In the genomic region with DNA sequence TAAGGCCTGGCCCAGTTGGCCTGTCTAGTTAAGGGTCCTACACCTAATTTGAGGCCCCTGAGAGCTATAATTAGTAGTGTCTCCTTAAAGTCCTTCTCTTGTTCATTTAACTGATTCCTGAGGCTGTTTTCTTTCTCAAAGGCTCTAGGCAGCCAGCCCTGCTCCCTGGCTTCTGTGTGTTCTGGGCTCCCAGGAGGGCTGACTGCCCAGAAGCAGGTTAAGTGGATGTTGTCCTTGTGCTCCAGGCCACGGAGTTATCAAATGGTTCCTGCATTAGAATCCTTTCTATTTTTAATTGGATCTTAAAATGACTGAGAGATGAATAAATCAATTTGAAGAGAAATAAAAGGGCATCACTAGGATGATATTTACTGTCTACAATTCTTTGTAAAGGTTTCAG, we compare ENCODE assay signal across 2 cellular contexts.
TF ChIP-seq lines count a peak whose summit lies in the region.

No MANE protein-coding gene starts in this region.

TF ChIP-seq in GM23338, 12 proteins besides CTCF, POLR2A, EP300 and RAD21:
- TF ChIP-seq EZH2 (IDR thresholded peaks at IDR 0.05; ENCODE audit: low read depth, unreplicated experiment), result no peak
- no peak for TF ChIP-seq STAT1 (IDR thresholded peaks at IDR 0.05; ENCODE audit: unreplicated experiment)
- TF ChIP-seq, protein P1, sequence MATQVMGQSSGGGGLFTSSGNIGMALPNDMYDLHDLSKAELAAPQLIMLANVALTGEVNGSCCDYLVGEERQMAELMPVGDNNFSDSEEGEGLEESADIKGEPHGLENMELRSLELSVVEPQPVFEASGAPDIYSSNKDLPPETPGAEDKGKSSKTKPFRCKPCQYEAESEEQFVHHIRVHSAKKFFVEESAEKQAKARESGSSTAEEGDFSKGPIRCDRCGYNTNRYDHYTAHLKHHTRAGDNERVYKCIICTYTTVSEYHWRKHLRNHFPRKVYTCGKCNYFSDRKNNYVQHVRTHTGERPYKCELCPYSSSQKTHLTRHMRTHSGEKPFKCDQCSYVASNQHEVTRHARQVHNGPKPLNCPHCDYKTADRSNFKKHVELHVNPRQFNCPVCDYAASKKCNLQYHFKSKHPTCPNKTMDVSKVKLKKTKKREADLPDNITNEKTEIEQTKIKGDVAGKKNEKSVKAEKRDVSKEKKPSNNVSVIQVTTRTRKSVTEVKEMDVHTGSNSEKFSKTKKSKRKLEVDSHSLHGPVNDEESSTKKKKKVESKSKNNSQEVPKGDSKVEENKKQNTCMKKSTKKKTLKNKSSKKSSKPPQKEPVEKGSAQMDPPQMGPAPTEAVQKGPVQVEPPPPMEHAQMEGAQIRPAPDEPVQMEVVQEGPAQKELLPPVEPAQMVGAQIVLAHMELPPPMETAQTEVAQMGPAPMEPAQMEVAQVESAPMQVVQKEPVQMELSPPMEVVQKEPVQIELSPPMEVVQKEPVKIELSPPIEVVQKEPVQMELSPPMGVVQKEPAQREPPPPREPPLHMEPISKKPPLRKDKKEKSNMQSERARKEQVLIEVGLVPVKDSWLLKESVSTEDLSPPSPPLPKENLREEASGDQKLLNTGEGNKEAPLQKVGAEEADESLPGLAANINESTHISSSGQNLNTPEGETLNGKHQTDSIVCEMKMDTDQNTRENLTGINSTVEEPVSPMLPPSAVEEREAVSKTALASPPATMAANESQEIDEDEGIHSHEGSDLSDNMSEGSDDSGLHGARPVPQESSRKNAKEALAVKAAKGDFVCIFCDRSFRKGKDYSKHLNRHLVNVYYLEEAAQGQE (IDR thresholded peaks at IDR 0.05; ENCODE audit: unreplicated experiment), result no peak
- TF ChIP-seq JUNB (IDR thresholded peaks at IDR 0.05; ENCODE audit: unreplicated experiment), result no peak
- TF ChIP-seq, protein P2, sequence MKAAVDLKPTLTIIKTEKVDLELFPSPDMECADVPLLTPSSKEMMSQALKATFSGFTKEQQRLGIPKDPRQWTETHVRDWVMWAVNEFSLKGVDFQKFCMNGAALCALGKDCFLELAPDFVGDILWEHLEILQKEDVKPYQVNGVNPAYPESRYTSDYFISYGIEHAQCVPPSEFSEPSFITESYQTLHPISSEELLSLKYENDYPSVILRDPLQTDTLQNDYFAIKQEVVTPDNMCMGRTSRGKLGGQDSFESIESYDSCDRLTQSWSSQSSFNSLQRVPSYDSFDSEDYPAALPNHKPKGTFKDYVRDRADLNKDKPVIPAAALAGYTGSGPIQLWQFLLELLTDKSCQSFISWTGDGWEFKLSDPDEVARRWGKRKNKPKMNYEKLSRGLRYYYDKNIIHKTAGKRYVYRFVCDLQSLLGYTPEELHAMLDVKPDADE (IDR thresholded peaks at IDR 0.05), result no peak
- TF ChIP-seq, protein P3, sequence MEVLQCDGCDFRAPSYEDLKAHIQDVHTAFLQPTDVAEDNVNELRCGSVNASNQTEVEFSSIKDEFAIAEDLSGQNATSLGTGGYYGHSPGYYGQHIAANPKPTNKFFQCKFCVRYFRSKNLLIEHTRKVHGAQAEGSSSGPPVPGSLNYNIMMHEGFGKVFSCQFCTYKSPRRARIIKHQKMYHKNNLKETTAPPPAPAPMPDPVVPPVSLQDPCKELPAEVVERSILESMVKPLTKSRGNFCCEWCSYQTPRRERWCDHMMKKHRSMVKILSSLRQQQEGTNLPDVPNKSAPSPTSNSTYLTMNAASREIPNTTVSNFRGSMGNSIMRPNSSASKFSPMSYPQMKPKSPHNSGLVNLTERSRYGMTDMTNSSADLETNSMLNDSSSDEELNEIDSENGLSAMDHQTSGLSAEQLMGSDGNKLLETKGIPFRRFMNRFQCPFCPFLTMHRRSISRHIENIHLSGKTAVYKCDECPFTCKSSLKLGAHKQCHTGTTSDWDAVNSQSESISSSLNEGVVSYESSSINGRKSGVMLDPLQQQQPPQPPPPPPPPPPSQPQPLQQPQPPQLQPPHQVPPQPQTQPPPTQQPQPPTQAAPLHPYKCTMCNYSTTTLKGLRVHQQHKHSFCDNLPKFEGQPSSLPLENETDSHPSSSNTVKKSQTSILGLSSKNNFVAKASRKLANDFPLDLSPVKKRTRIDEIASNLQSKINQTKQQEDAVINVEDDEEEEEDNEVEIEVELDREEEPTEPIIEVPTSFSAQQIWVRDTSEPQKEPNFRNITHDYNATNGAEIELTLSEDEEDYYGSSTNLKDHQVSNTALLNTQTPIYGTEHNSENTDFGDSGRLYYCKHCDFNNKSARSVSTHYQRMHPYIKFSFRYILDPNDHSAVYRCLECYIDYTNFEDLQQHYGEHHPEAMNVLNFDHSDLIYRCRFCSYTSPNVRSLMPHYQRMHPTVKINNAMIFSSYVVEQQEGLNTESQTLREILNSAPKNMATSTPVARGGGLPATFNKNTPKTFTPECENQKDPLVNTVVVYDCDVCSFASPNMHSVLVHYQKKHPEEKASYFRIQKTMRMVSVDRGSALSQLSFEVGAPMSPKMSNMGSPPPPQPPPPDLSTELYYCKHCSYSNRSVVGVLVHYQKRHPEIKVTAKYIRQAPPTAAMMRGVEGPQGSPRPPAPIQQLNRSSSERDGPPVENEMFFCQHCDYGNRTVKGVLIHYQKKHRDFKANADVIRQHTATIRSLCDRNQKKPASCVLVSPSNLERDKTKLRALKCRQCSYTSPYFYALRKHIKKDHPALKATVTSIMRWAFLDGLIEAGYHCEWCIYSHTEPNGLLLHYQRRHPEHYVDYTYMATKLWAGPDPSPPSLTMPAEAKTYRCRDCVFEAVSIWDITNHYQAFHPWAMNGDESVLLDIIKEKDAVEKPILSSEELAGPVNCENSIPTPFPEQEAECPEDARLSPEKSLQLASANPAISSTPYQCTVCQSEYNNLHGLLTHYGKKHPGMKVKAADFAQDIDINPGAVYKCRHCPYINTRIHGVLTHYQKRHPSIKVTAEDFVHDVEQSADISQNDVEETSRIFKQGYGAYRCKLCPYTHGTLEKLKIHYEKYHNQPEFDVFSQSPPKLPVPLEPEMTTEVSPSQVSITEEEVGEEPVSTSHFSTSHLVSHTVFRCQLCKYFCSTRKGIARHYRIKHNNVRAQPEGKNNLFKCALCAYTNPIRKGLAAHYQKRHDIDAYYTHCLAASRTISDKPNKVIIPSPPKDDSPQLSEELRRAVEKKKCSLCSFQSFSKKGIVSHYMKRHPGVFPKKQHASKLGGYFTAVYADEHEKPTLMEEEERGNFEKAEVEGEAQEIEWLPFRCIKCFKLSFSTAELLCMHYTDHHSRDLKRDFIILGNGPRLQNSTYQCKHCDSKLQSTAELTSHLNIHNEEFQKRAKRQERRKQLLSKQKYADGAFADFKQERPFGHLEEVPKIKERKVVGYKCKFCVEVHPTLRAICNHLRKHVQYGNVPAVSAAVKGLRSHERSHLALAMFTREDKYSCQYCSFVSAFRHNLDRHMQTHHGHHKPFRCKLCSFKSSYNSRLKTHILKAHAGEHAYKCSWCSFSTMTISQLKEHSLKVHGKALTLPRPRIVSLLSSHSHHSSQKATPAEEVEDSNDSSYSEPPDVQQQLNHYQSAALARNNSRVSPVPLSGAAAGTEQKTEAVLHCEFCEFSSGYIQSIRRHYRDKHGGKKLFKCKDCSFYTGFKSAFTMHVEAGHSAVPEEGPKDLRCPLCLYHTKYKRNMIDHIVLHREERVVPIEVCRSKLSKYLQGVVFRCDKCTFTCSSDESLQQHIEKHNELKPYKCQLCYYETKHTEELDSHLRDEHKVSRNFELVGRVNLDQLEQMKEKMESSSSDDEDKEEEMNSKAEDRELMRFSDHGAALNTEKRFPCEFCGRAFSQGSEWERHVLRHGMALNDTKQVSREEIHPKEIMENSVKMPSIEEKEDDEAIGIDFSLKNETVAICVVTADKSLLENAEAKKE (CRISPR knock-in tag; IDR thresholded peaks at IDR 0.05), result no peak

TF ChIP-seq in HepG2, 621 proteins besides CTCF, POLR2A, EP300 and RAD21:
- TF ChIP-seq NBN (conservative IDR thresholded peaks at IDR 0.05) (no peak), ZSCAN25 (CRISPR knock-in tag; IDR thresholded peaks at IDR 0.05) (no peak), GATAD1 (CRISPR knock-in tag; IDR thresholded peaks at IDR 0.05) (no peak), NCOA2 (CRISPR knock-in tag; IDR thresholded peaks at IDR 0.05) (no peak), PHF5A (CRISPR knock-in tag; IDR thresholded peaks at IDR 0.05; ENCODE audit: low read depth, unreplicated experiment) (no peak)
